ENCODE assay signal across 8 cellular contexts in the genomic region with DNA sequence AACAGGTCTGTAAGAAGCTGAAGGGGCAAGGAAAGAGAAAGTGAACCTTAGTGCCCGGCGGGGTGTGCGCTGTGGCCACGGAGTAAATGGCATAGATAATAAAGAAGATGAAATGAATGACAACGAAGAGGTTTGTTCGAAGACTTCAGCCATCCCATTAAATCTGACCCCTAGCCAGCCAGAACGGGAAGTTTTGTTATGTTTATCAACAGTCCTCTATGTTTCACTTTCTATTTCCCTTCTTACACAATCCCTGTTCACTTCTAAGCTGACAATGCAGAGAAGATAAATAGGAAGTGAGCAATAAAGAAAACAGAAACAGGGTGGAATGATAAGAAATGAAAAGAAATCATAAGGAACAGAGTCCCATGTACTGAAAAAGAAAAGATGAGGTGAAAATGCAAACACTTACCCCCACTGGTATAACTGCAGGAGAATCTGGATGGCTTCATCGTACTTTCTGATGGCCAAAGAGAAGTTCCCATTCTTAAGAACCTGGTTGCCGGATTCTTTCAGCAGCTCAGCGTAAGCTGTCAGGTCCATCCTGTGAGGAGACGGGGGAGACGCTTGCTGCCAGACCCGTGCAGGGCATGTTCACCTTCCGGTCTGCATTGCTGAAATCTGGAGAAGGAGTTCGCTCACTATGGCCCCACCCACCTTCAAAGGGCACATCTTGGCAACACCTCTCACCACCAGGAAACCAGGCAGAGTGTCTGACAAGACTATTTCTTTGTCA. TPM values are rescaled to one million over a fixed set of nuclear protein-coding genes. Genes with fewer than 3 reads are reported as not detected.
A peak's percentile ranks its signal among the peaks of the same experiment; 100 is the strongest.
DNase-seq lines count a peak whose midpoint lies in the region; ATAC-seq and TF ChIP-seq lines count a peak whose summit lies in the region.

No MANE protein-coding gene starts in this region.

- peak overlapping the region; percentile 72 for H3K27ac ChIP-seq in CD8-positive, alpha-beta T cell (ENCODE audit: low read depth, low read length)

- H3K4me3 ChIP-seq in CD8-positive, alpha-beta T cell (ENCODE audit: low read depth, low read length): peak overlapping the region; percentile 69
- peak overlapping the region; percentile 46 for H3K4me3 ChIP-seq in skeletal muscle satellite cell (ENCODE audit: low read length)

- H3K27me3 ChIP-seq in CD8-positive, alpha-beta T cell (ENCODE audit: insufficient read depth, low read length): no peaks in the 10 kb centered on the region
- H3K27me3 ChIP-seq in skeletal muscle satellite cell (ENCODE audit: control insufficient read depth, insufficient read depth, low read length): no peaks in the 10 kb centered on the region

- H3K9ac ChIP-seq in skeletal muscle satellite cell (ENCODE audit: low read depth, low read length): peak overlapping the region; percentile 30

- no peaks in the 10 kb centered on the region for H3K9me3 Mint-ChIP-seq in CD8-positive, alpha-beta T cell

- CTCF ChIA-PET in CD8-positive, alpha-beta T cell (lab: Charles Lee): interaction anchor here (1.4 to 2.7 kb wide), 5 partner anchors 19 to 51 kb away, joined by 3 to 12 read pairs (median 5); no protein-coding TSS in a partner anchor

- H3K36me3 Mint-ChIP-seq in CD8-positive, alpha-beta T cell: peaks cover 24% of the 10 kb centered on the region

- H3K27me3 Mint-ChIP-seq in CD8-positive, alpha-beta T cell (ENCODE audit: low read depth): no peaks in the 10 kb centered on the region

- ATAC-seq in CD8-positive, alpha-beta T cell: peak; percentile 63
- ATAC-seq in HG02588 (IDR thresholded peaks at IDR 0.05; ENCODE audit: unreplicated experiment): peak; percentile 23
- ATAC-seq in HG02852 (IDR thresholded peaks at IDR 0.05; ENCODE audit: unreplicated experiment): no peak

- peak; percentile 32 to 82 (median 68) for DNase-seq in CD8-positive, alpha-beta T cell
- peak; percentile 88 for DNase-seq in SIG-M5 treated with dmso at 0.1 percent for 504 hours (lab: John Stamatoyannopoulos, UW; ENCODE audit: unreplicated experiment)
- peak; percentile 61 for DNase-seq in activated naive CD4-positive, alpha-beta T cell treated with Interleukin-2 at 50 U/mL for 16 hours
- DNase-seq in globus pallidus (ENCODE audit: low spot score): peak; percentile 47
- no peak for DNase-seq in cortex of kidney (lab: John Stamatoyannopoulos, UW)

- H3K27ac Mint-ChIP-seq in CD8-positive, alpha-beta T cell: peak overlapping the region; percentile 97

- POLR2A ChIA-PET in CD8-positive, alpha-beta T cell (lab: Charles Lee): interaction anchor here (1.0 to 3.4 kb wide), 7 partner anchors 11 to 51 kb away, joined by 3 to 17 read pairs (median 7); a partner anchor contains a TSS

- H3K4me2 ChIP-seq in skeletal muscle satellite cell (ENCODE audit: low read length): peak overlapping the region; percentile 70

- intact Hi-C loops in CD8-positive, alpha-beta T cell (cut with DNase I, micrococcal nuclease): loop anchor here (1.0 to 2.0 kb wide), 4 partner anchors 15 to 85 kb away; a partner anchor contains a TSS

- H3K4me3 Mint-ChIP-seq in CD8-positive, alpha-beta T cell: peak overlapping the region; percentile 94

- peaks cover 68% of the 10 kb centered on the region for H3K4me1 Mint-ChIP-seq in CD8-positive, alpha-beta T cell (ENCODE audit: low read depth)

- peaks cover 49% of the 10 kb centered on the region for H3K4me1 ChIP-seq in CD8-positive, alpha-beta T cell (ENCODE audit: insufficient read depth, low read length)
- H3K4me1 ChIP-seq in skeletal muscle satellite cell (ENCODE audit: control insufficient read depth, insufficient read depth, low read length): peaks cover 15% of the 10 kb centered on the region

- no peak for TF ChIP-seq CTCF in CD8-positive, alpha-beta T cell (IDR thresholded peaks at IDR 0.05)

- H3K9me3 ChIP-seq in CD8-positive, alpha-beta T cell (ENCODE audit: low read length): no peaks in the 10 kb centered on the region
- no peaks in the 10 kb centered on the region for H3K9me3 ChIP-seq in skeletal muscle satellite cell (replicated peaks; ENCODE audit: low read length)

- no peaks in the 10 kb centered on the region for H3K36me3 ChIP-seq in CD8-positive, alpha-beta T cell (ENCODE audit: insufficient read depth, low read length)
- no peaks in the 10 kb centered on the region for H3K36me3 ChIP-seq in skeletal muscle satellite cell (ENCODE audit: insufficient read depth, low read length)

RNA-seq across cellular contexts. Expression of a gene that starts 36.8 kb away (rescaled TPM):
- total RNA-seq in CD8-positive, alpha-beta T cell: 10 to 100 TPM; 34.9 to 36.4 TPM
- total RNA-seq in skeletal muscle satellite cell (2012; rRNA removed): 4.3 and 4.8 TPM in 2 replicates
